In genomic region chr5:142627371-142628217, GRCh38 we compare ENCODE assay signal across 18 cellular contexts. TPM values are rescaled to one million over a fixed set of nuclear protein-coding genes. Genes with fewer than 3 reads are reported as not detected.
DNase-seq lines count a peak whose midpoint lies in the region; ATAC-seq, FAIRE-seq and TF ChIP-seq lines count a peak whose summit lies in the region.
"Had no signal": no experiment of that assay in that cellular context is flagged by ENCODE, and none has a peak within 500 bp of the region (broad histone marks: within the 10 kb centered on the region; RNA-seq: fewer than 3 reads in every experiment).

No MANE protein-coding gene starts in this region.

- peak; percentile 72 for DNase-seq in Ammon's horn (ENCODE audit: low spot score)
- peak; percentile 19 for DNase-seq in bronchial epithelial cell (ENCODE audit: low read depth)
- peak; percentile 78 for DNase-seq in medulla oblongata (ENCODE audit: extremely low spot score)
- no peak for DNase-seq in SIG-M5 treated with dmso at 0.1 percent for 504 hours (lab: John Stamatoyannopoulos, UW; ENCODE audit: unreplicated experiment)
- DNase-seq in T-cell: no peak
- no peak for DNase-seq in CD4-positive, alpha-beta T cell
- DNase-seq: activated CD4-positive, alpha-beta T cell treated with anti-CD3 and anti-CD28 coated beads for 36 hours; activated naive CD8-positive, alpha-beta T cell treated with anti-CD3 and anti-CD28 coated beads, Interleukin-2, amount 10 ng/mL, durations not matched to agents 7 days and 5 days; glutamatergic neuron; H9; left lung; NCI-H1417; retina had no signal

- no peaks in the 10 kb centered on the region for H3K4me1 ChIP-seq in HEK293 (ENCODE audit: control insufficient read depth, insufficient read depth, low read length)

- intact Hi-C loops in CD4-positive, alpha-beta T cell (cut with DNase I, micrococcal nuclease): no loop called here

- no peaks in the 10 kb centered on the region for H3K9me3 ChIP-seq in HEK293 (ENCODE audit: control insufficient read depth, insufficient read depth, low read depth, low read length)
- H3K9me3 ChIP-seq in CD4-positive, alpha-beta T cell (ENCODE audit: control insufficient read depth, low read length): no peaks in the 10 kb centered on the region
- H3K9me3 ChIP-seq: left lung, neutrophil, thoracic aorta had no signal

- no peaks in the 10 kb centered on the region for H3K36me3 Mint-ChIP-seq in T-cell
- no peaks in the 10 kb centered on the region for H3K36me3 Mint-ChIP-seq in CD4-positive, alpha-beta T cell (ENCODE audit: low read depth)
- H3K36me3 Mint-ChIP-seq: activated naive CD8-positive, alpha-beta T cell treated with anti-CD3 and anti-CD28 coated beads, Interleukin-2, amount 10 ng/mL, durations not matched to agents 7 days and 5 days had no signal

- no peak overlapping the region for H3K4me3 Mint-ChIP-seq in T-cell
- H3K4me3 Mint-ChIP-seq in CD4-positive, alpha-beta T cell: no peak overlapping the region
- H3K4me3 Mint-ChIP-seq: activated CD4-positive, alpha-beta T cell treated with anti-CD3 and anti-CD28 coated beads for 36 hours; activated naive CD8-positive, alpha-beta T cell treated with anti-CD3 and anti-CD28 coated beads, Interleukin-2, amount 10 ng/mL, durations not matched to agents 7 days and 5 days; activated T-helper 1 cell treated with anti-CD3 and anti-CD28 coated beads, Interleukin-12 subunit alpha, Interleukin-12 subunit beta, Interleukin-2, Interleukin-4 antibody, amounts not matched to agents 30 ng/mL and 10 ng/mL and 1 ng/mL, durations not matched to agents 14 hours and 24 hours and 36 hours; H9 had no signal

- ATAC-seq in T-cell (replicated peaks in 1 of 4): no peak
- no peak for ATAC-seq in CD4-positive, alpha-beta T cell (ENCODE audit: poor library complexity)
- ATAC-seq: activated CD4-positive, alpha-beta T cell treated with anti-CD3 and anti-CD28 coated beads for 36 hours; left lung had no signal

- H3K27me3 ChIP-seq in bronchial epithelial cell (ENCODE audit: control insufficient read depth, insufficient read depth, low read length): no peaks in the 10 kb centered on the region
- no peaks in the 10 kb centered on the region for H3K27me3 ChIP-seq in CD4-positive, alpha-beta T cell (ENCODE audit: control insufficient read depth, insufficient read depth, low read length)
- H3K27me3 ChIP-seq: left lung, neutrophil had no signal

- H3K4me3 ChIP-seq in HEK293 (ENCODE audit: low read depth, low read length) (no peak overlapping the region), bronchial epithelial cell (ENCODE audit: low read depth, low read length) (no peak overlapping the region)
- H3K4me3 ChIP-seq: left lung, thoracic aorta had no signal

- H3K36me3 ChIP-seq in HEK293 (ENCODE audit: control insufficient read depth in 2 of 2, insufficient read depth in 1 of 2, low read length in 2 of 2): no peaks in the 10 kb centered on the region
- H3K36me3 ChIP-seq in bronchial epithelial cell (ENCODE audit: control insufficient read depth, insufficient read depth, low read length): no peaks in the 10 kb centered on the region
- H3K36me3 ChIP-seq: left lung, neutrophil, thoracic aorta had no signal

- TF ChIP-seq CTCF in HEK293 (tag by site-specific recombination; IDR thresholded peaks at IDR 0.05): no peak
- no peak for TF ChIP-seq CTCF in bronchial epithelial cell (IDR thresholded peaks at IDR 0.05; ENCODE audit: insufficient read depth, low read length, severe bottlenecking)
- TF ChIP-seq CTCF in CD4-positive, alpha-beta T cell (IDR thresholded peaks at IDR 0.05): no peak

- H3K4me1 Mint-ChIP-seq in T-cell: no peaks in the 10 kb centered on the region
- H3K4me1 Mint-ChIP-seq in CD4-positive, alpha-beta T cell (ENCODE audit: low read depth): no peaks in the 10 kb centered on the region
- H3K4me1 Mint-ChIP-seq: activated CD4-positive, alpha-beta T cell treated with anti-CD3 and anti-CD28 coated beads for 36 hours; activated naive CD8-positive, alpha-beta T cell treated with anti-CD3 and anti-CD28 coated beads, Interleukin-2, amount 10 ng/mL, durations not matched to agents 7 days and 5 days had no signal

- no peaks in the 10 kb centered on the region for H3K9me3 Mint-ChIP-seq in T-cell
- H3K9me3 Mint-ChIP-seq in CD4-positive, alpha-beta T cell: no peaks in the 10 kb centered on the region
- H3K9me3 Mint-ChIP-seq: activated naive CD8-positive, alpha-beta T cell treated with anti-CD3 and anti-CD28 coated beads, Interleukin-2, amount 10 ng/mL, durations not matched to agents 7 days and 5 days; activated T-helper 1 cell treated with anti-CD3 and anti-CD28 coated beads, Interleukin-12 subunit alpha, Interleukin-12 subunit beta, Interleukin-2, Interleukin-4 antibody, amounts not matched to agents 30 ng/mL and 10 ng/mL and 1 ng/mL, durations not matched to agents 14 hours and 24 hours and 36 hours; H9 had no signal

- H3K27me3 Mint-ChIP-seq in T-cell: peaks cover 2 to 6% of the 10 kb centered on the region in 2 donors
- peaks cover 11% of the 10 kb centered on the region for H3K27me3 Mint-ChIP-seq in CD4-positive, alpha-beta T cell
- H3K27me3 Mint-ChIP-seq: activated CD4-positive, alpha-beta T cell treated with anti-CD3 and anti-CD28 coated beads for 36 hours had no signal

- no peak for FAIRE-seq in bronchial epithelial cell (lab: Jason Lieb, UNC)

- CTCF ChIA-PET in HEK293 (lab: Yijun Ruan, JAX): interaction anchor here (0.6 to 2.2 kb wide), 9 partner anchors 14 to 615 kb away, joined by 3 to 10 read pairs (median 3); partner anchors contain the start of gene GNPDA1
- CTCF ChIA-PET in T-cell (lab: Charles Lee): interaction anchor here in 1 of 2 donors (0.6 kb wide), 1 partner anchor 45 kb away, joined by 4 read pairs; no protein-coding TSS in a partner anchor
- CTCF ChIA-PET in CD4-positive, alpha-beta T cell (lab: Charles Lee): no interaction called here

- POLR2A ChIA-PET in HEK293 (lab: Yijun Ruan, JAX): no interaction called here
- POLR2A ChIA-PET in T-cell (lab: Charles Lee): no interaction called here
- POLR2A ChIA-PET in CD4-positive, alpha-beta T cell (lab: Charles Lee): no interaction called here

- H3K27ac Mint-ChIP-seq in T-cell: no peak overlapping the region
- H3K27ac Mint-ChIP-seq in CD4-positive, alpha-beta T cell: no peak overlapping the region
- H3K27ac Mint-ChIP-seq: activated CD4-positive, alpha-beta T cell treated with anti-CD3 and anti-CD28 coated beads for 36 hours; activated naive CD8-positive, alpha-beta T cell treated with anti-CD3 and anti-CD28 coated beads, Interleukin-2, amount 10 ng/mL, durations not matched to agents 7 days and 5 days; activated T-helper 1 cell treated with anti-CD3 and anti-CD28 coated beads, Interleukin-12 subunit alpha, Interleukin-12 subunit beta, Interleukin-2, Interleukin-4 antibody, amounts not matched to agents 30 ng/mL and 10 ng/mL and 1 ng/mL, durations not matched to agents 14 hours and 24 hours and 36 hours; H9 had no signal

- H3K27ac ChIP-seq in HEK293 (ENCODE audit: extremely low read depth, low read depth, low read length): no peak overlapping the region
- H3K27ac ChIP-seq in CD4-positive, alpha-beta T cell (ENCODE audit: low read depth, low read length): no peak overlapping the region
- H3K27ac ChIP-seq: left lung, neutrophil, RWPE1, thoracic aorta had no signal

TF ChIP-seq in HEK293, 187 proteins besides CTCF, POLR2A, EP300 and RAD21:
- no peak for TF ChIP-seq RBAK (tag by site-specific recombination; IDR thresholded peaks at IDR 0.05)
- 0 out of 2 replicates have a peak, but pooled peaks have one; percentile 51 for TF ChIP-seq REST (tag by site-specific recombination; IDR thresholded peaks at IDR 0.05)

RNA-seq across cellular contexts. Expression of gene FGF1, which starts 58.3 kb away (rescaled TPM):
- total RNA-seq in bronchial epithelial cell: under 0.01 and 0.38 TPM in 2 replicates
- total RNA-seq in T-cell: not detected
- total RNA-seq in CD4-positive, alpha-beta T cell: not detected
- total RNA-seq: activated CD4-positive, alpha-beta T cell treated with anti-CD3 and anti-CD28 coated beads for 36 hours; activated naive CD8-positive, alpha-beta T cell treated with anti-CD3 and anti-CD28 coated beads, Interleukin-2, amount 10 ng/mL, durations not matched to agents 7 days and 5 days had no signal

Comparison
In these comparisons a context has a peak if more than half of its experiments do, and no peak if none do; other contexts are left out.
1. DNase-seq: peak in Ammon's horn (single experiment), bronchial epithelial cell (single experiment) and medulla oblongata (single experiment); none in SIG-M5 treated with dmso at 0.1 percent for 504 hours (single experiment), T-cell (0 of 34) and CD4-positive, alpha-beta T cell (0 of 10).